ENCODE assay signal across 9 cellular contexts in genomic region chr17:36463916-36464764, GRCh38. TPM values are rescaled to one million over a fixed set of nuclear protein-coding genes. Genes with fewer than 3 reads are reported as not detected.
DNase-seq lines count a peak whose midpoint lies in the region; ATAC-seq and TF ChIP-seq lines count a peak whose summit lies in the region.
"Had no signal": no experiment of that assay in that cellular context is flagged by ENCODE, and none has a peak within 500 bp of the region (broad histone marks: within the 10 kb centered on the region; RNA-seq: fewer than 3 reads in every experiment).

No MANE protein-coding gene starts in this region.

- TF ChIP-seq POLR2A in NB4 (IDR thresholded peaks at IDR 0.05; ENCODE audit: extremely low read depth, insufficient read length) = no peak
- TF ChIP-seq POLR2A in heart left ventricle (IDR thresholded peaks at IDR 0.05) = no peak

- H3K9me3 Mint-ChIP-seq in activated T-cell treated with anti-CD3 and anti-CD28 coated beads, Interleukin-2, amount 50 U/mL, for 24 hours = no peaks in the 10 kb centered on the region

- no peaks in the 10 kb centered on the region for H3K36me3 ChIP-seq in heart left ventricle

- ATAC-seq in heart left ventricle (peak; percentile 82 to 97 (median 94)), GM21367 (IDR thresholded peaks at IDR 0.05; ENCODE audit: unreplicated experiment) (no peak), GM18858 (IDR thresholded peaks at IDR 0.05; ENCODE audit: unreplicated experiment) (no peak)

- TF ChIP-seq CTCF in NB4 (IDR thresholded peaks at IDR 0.05; ENCODE audit: low read depth, low read length) = no peak
- no peak for TF ChIP-seq CTCF in heart left ventricle (IDR thresholded peaks at IDR 0.05)

- no peak overlapping the region for H3K4me3 Mint-ChIP-seq in activated T-cell treated with anti-CD3 and anti-CD28 coated beads, Interleukin-2, amount 50 U/mL, for 24 hours

- WGBS in heart left ventricle, 4 donors = 8 to 14% (median 12%) methylated on average over 19 to 54 of the region's 54 CpGs

- no peak overlapping the region for H3K27ac Mint-ChIP-seq in activated T-cell treated with anti-CD3 and anti-CD28 coated beads, Interleukin-2, amount 50 U/mL, for 24 hours
- H3K27ac Mint-ChIP-seq: IgD-negative memory B cell had no signal

- H3K27me3 Mint-ChIP-seq in activated T-cell treated with anti-CD3 and anti-CD28 coated beads, Interleukin-2, amount 50 U/mL, for 24 hours = peaks cover 72% of the 10 kb centered on the region

- no peak overlapping the region for H3K4me3 ChIP-seq in NB4 (ENCODE audit: low read depth, low read length)
- no peak overlapping the region for H3K4me3 ChIP-seq in heart left ventricle

- peaks cover 4 to 61% (median 28%) of the 10 kb centered on the region in 9 donors for H3K27me3 ChIP-seq in heart left ventricle

- H3K9me3 ChIP-seq in heart left ventricle = no peaks in the 10 kb centered on the region

- H3K4me1 ChIP-seq in heart left ventricle = peaks cover 0 to 11% (median 0%) of the 10 kb centered on the region in 12 donors

- no peaks in the 10 kb centered on the region for H3K4me1 Mint-ChIP-seq in activated T-cell treated with anti-CD3 and anti-CD28 coated beads, Interleukin-2, amount 50 U/mL, for 24 hours (ENCODE audit: low read depth)

- H3K27ac ChIP-seq in heart left ventricle = no peak overlapping the region

- no peaks in the 10 kb centered on the region for H3K36me3 Mint-ChIP-seq in activated T-cell treated with anti-CD3 and anti-CD28 coated beads, Interleukin-2, amount 50 U/mL, for 24 hours (ENCODE audit: low read depth)
- H3K36me3 Mint-ChIP-seq: IgD-negative memory B cell had no signal

- intact Hi-C loops in heart left ventricle (cut with DNase I) = no loop called here

- DNase-seq in GM04503 (ENCODE audit: low read depth) = peak; percentile 30
- DNase-seq in NB4 (ENCODE audit: low read depth) = peak; percentile 83
- DNase-seq in activated T-cell treated with anti-CD3 and anti-CD28 coated beads, Interleukin-2, amount 50 U/mL, for 24 hours = peak; percentile 67
- peak; percentile 44 to 69 (median 52) for DNase-seq in heart left ventricle
- peak; percentile 66 for DNase-seq in renal cortical epithelial cell (ENCODE audit: low read depth)
- DNase-seq in middle frontal gyrus (ENCODE audit: extremely low spot score, low spot score) = no peak

RNA-seq across cellular contexts. Expression of gene ZNHIT3, which starts 22.3 kb away (rescaled TPM):
- total RNA-seq in heart left ventricle (10 to 100 TPM; 14.8 to 28.5 (median 23.1) TPM), renal cortical epithelial cell (26.8 and 31.8 TPM in 2 replicates)
- 10 to 100 TPM; 22.7 to 41.2 TPM for polyA plus RNA-seq in heart left ventricle

Comparison
In these comparisons a context has a peak if more than half of its experiments do, and no peak if none do; other contexts are left out.
1. ATAC-seq: peak in heart left ventricle (4 of 4); none in GM21367 (single experiment) and GM18858 (single experiment).